ENCODE assay signal across 20 cellular contexts in genomic region chr9:17294822-17295624, GRCh38.
DNase-seq lines count a peak whose midpoint lies in the region; ATAC-seq and TF ChIP-seq lines count a peak whose summit lies in the region.
"Had no signal": no experiment of that assay in that cellular context is flagged by ENCODE, and none has a peak within 500 bp of the region (broad histone marks: within the 10 kb centered on the region; RNA-seq: fewer than 3 reads in every experiment).

No MANE protein-coding gene starts in this region.

- H3K9ac ChIP-seq in H9 (ENCODE audit: extremely low read depth, insufficient read length, low read length) (no peak overlapping the region), endodermal cell (ENCODE audit: extremely low read depth, low read length, poor library complexity, severe bottlenecking) (no peak overlapping the region), neuronal stem cell (ENCODE audit: low read depth, low read length, poor library complexity) (peak overlapping the region; percentile 44)
- H3K9ac ChIP-seq: GM23248 had no signal

- H4K91ac ChIP-seq in H9 (ENCODE audit: insufficient read length, low read depth, low read length) (no peak overlapping the region), neuronal stem cell (ENCODE audit: low read depth, low read length, poor library complexity) (no peak overlapping the region)

- WGBS in H9 (ENCODE audit: extremely low coverage, insufficient read length, low lambda C conversion rate) = no CpG with 5 or more reads among the region's 41 CpGs
- 83 to 96% methylated on average over 5 to 36 of the region's 41 CpGs for WGBS in endodermal cell (ENCODE audit: insufficient coverage in 1 of 2, insufficient read length in 1 of 2), 2 experiments
- no CpG with 5 or more reads among the region's 41 CpGs for WGBS in neuronal stem cell (ENCODE audit: extremely low coverage in 2 of 2, insufficient read length in 2 of 2, insufficient replicate concordance in 1 of 2), 2 donors

- no peak overlapping the region for H3K56ac ChIP-seq in H9 (ENCODE audit: insufficient read length, low read depth, low read length)

- H3K4me3 ChIP-seq in GM23338 (no peak overlapping the region), endodermal cell (ENCODE audit: low read length) (no peak overlapping the region), neuronal stem cell (ENCODE audit: low read length in 2 of 2) (no peak overlapping the region), A673 (ENCODE audit: low read depth, low read length, poor library complexity, severe bottlenecking) (no peak overlapping the region)
- H3K4me3 ChIP-seq: GM23248, HAP-1 had no signal

- no peak overlapping the region for H3T11ph ChIP-seq in H9 (ENCODE audit: low read length)

- H3K4me2 ChIP-seq in GM23338 (no peak overlapping the region), H9 (ENCODE audit: insufficient read depth, insufficient read length, low read length) (no peak overlapping the region), neuronal stem cell (ENCODE audit: insufficient read depth, low read length, poor library complexity, severe bottlenecking) (no peak overlapping the region)

- H2BK120ac ChIP-seq in H9 (ENCODE audit: low read depth, low read length, poor library complexity, severe bottlenecking) (no peak overlapping the region), neuronal stem cell (ENCODE audit: low read depth, low read length) (no peak overlapping the region)

- H3K36me3 Mint-ChIP-seq in GM23338 (ENCODE audit: low read depth) (peaks cover 41% of the 10 kb centered on the region), H9 (ENCODE audit: insufficient read depth in 1 of 3, low read depth in 3 of 3) (peaks cover 21 to 32% (median 30%) of the 10 kb centered on the region in 3 experiments), endodermal cell (ENCODE audit: low read depth) (peaks cover 31% of the 10 kb centered on the region)

- H3K27me3 Mint-ChIP-seq in GM23338 (ENCODE audit: insufficient read depth, low read depth, poor library complexity) (no peaks in the 10 kb centered on the region), H9 (ENCODE audit: low read depth) (no peaks in the 10 kb centered on the region), endodermal cell (ENCODE audit: insufficient read depth) (no peaks in the 10 kb centered on the region)
- H3K27me3 Mint-ChIP-seq: CD4-positive, CD25-positive, alpha-beta regulatory T cell had no signal

- no peak overlapping the region for H2BK20ac ChIP-seq in H9 (ENCODE audit: low read depth, low read length, poor library complexity, severe bottlenecking)

- DNase-seq in GM23338 (ENCODE audit: low spot score) = peak; percentile 3
- DNase-seq in H9 = peak; percentile 28
- peak; percentile 40 for DNase-seq in endodermal cell
- DNase-seq in neuronal stem cell (ENCODE audit: low spot score) = no peak
- no peak for DNase-seq in A673 (ENCODE audit: low spot score)
- no peak for DNase-seq in inferior parietal cortex (ENCODE audit: extremely low spot score)
- no peak for DNase-seq in G401 (ENCODE audit: low spot score)
- DNase-seq: ACHN; BE2C; C1 segment of cervical spinal cord; CD4-positive, CD25-positive, alpha-beta regulatory T cell; CD8-positive, alpha-beta memory T cell; COR-L47; DMS 273 treated with DMSO at 0.1 percent for 48 hours; DMS53; DND-41; EL; GM23248; KG1 had no signal

- intact Hi-C loops in A673 (cut with micrococcal nuclease; ENCODE audit: unreplicated experiment) = no loop called here

- no peak for TF ChIP-seq CTCF in GM23338 (conservative IDR thresholded peaks at IDR 0.05; ENCODE audit: low read depth in 2 of 2)
- TF ChIP-seq CTCF in H9 (conservative IDR thresholded peaks at IDR 0.05) = no peak
- TF ChIP-seq CTCF in endodermal cell (conservative IDR thresholded peaks at IDR 0.05) = no peak
- TF ChIP-seq CTCF in A673 (conservative IDR thresholded peaks at IDR 0.05; ENCODE audit: low read depth, low read length) = no peak

- no peak overlapping the region for H3K4me3 Mint-ChIP-seq in GM23338
- no peak overlapping the region for H3K4me3 Mint-ChIP-seq in H9
- no peak overlapping the region for H3K4me3 Mint-ChIP-seq in endodermal cell
- H3K4me3 Mint-ChIP-seq: CD4-positive, CD25-positive, alpha-beta regulatory T cell; CD8-positive, alpha-beta memory T cell had no signal

- CTCF ChIA-PET in A673 (lab: Charles Lee) = no interaction called here

- H2BK12ac ChIP-seq in H9 (ENCODE audit: insufficient read length, low read depth, low read length) (no peak overlapping the region), neuronal stem cell (ENCODE audit: low read length) (no peak overlapping the region)

- no peaks in the 10 kb centered on the region for H3K23me2 ChIP-seq in H9 (ENCODE audit: insufficient read length, low read depth, low read length, poor library complexity, severe bottlenecking)

- H3K9me3 Mint-ChIP-seq in GM23338 = peaks cover 31% of the 10 kb centered on the region
- peaks cover 20 to 22% of the 10 kb centered on the region in 2 experiments; a peak in 4 of 5 replicates for H3K9me3 Mint-ChIP-seq in H9
- H3K9me3 Mint-ChIP-seq in endodermal cell = peaks cover 30% of the 10 kb centered on the region

- H3K79me1 ChIP-seq in H9 (ENCODE audit: insufficient read depth, low read depth, low read length, poor library complexity, severe bottlenecking) (no peaks in the 10 kb centered on the region), neuronal stem cell (ENCODE audit: low read depth, low read length) (no peaks in the 10 kb centered on the region)

- H3K36me3 ChIP-seq in GM23338 (ENCODE audit: insufficient read depth) = no peaks in the 10 kb centered on the region; the same call in 1 of the 2 replicates
- no peaks in the 10 kb centered on the region for H3K36me3 ChIP-seq in endodermal cell (ENCODE audit: control insufficient read depth, insufficient read depth, low read length)
- H3K36me3 ChIP-seq in neuronal stem cell (replicated peaks in 1 of 2; ENCODE audit: control insufficient read depth in 2 of 2, insufficient read depth in 2 of 2, low read length in 2 of 2) = peaks cover 0 to 2% of the 10 kb centered on the region in 2 donors
- H3K36me3 ChIP-seq in A673 (ENCODE audit: insufficient read depth, low read length, poor library complexity, severe bottlenecking) = no peaks in the 10 kb centered on the region
- H3K36me3 ChIP-seq: HAP-1 had no signal

- peaks cover 15% of the 10 kb centered on the region for H3K4me1 Mint-ChIP-seq in GM23338
- H3K4me1 Mint-ChIP-seq in H9 = peaks cover 6 to 16% of the 10 kb centered on the region in 2 experiments
- H3K4me1 Mint-ChIP-seq in endodermal cell = no peaks in the 10 kb centered on the region
- H3K4me1 Mint-ChIP-seq: CD4-positive, CD25-positive, alpha-beta regulatory T cell; CD8-positive, alpha-beta memory T cell had no signal

- H2AK5ac ChIP-seq in H9 (ENCODE audit: insufficient read length, low read length) (no peak overlapping the region), neuronal stem cell (ENCODE audit: low read depth, low read length) (no peak overlapping the region)

- peaks cover 5% of the 10 kb centered on the region; the same call in 1 of the 2 replicates for H3K9me2 ChIP-seq in GM23338 (ENCODE audit: insufficient read depth)

- H2BK15ac ChIP-seq in H9 (ENCODE audit: low read depth, low read length) = no peak overlapping the region
- no peak overlapping the region for H2BK15ac ChIP-seq in neuronal stem cell (ENCODE audit: low read length)

- no peaks in the 10 kb centered on the region for H3K27me3 ChIP-seq in GM23338 (ENCODE audit: insufficient read depth)
- no peaks in the 10 kb centered on the region for H3K27me3 ChIP-seq in H9 (ENCODE audit: insufficient read depth, low read length)
- no peaks in the 10 kb centered on the region for H3K27me3 ChIP-seq in endodermal cell (ENCODE audit: control insufficient read depth, insufficient read depth, low read length, poor library complexity, severe bottlenecking)
- no peaks in the 10 kb centered on the region for H3K27me3 ChIP-seq in neuronal stem cell (ENCODE audit: control insufficient read depth in 3 of 3, insufficient read depth in 3 of 3, low read depth in 1 of 3, low read length in 3 of 3)
- no peaks in the 10 kb centered on the region for H3K27me3 ChIP-seq in A673 (replicated peaks; ENCODE audit: insufficient read depth, low read depth, low read length, poor library complexity)
- H3K27me3 ChIP-seq: BE2C had no signal

- peak; percentile 47; the same call in 2 of the 3 replicates for ATAC-seq in GM23338

- no peak overlapping the region for H3K27ac ChIP-seq in GM23338 (ENCODE audit: low read depth)
- H3K27ac ChIP-seq in H9 (ENCODE audit: insufficient read length, low read depth, low read length) = no peak overlapping the region
- H3K27ac ChIP-seq in endodermal cell (ENCODE audit: low read depth, low read length) = no peak overlapping the region
- H3K27ac ChIP-seq in neuronal stem cell (replicated peaks; ENCODE audit: low read length) = no peak overlapping the region
- H3K27ac ChIP-seq in A673 (ENCODE audit: low read depth, low read length, poor library complexity, severe bottlenecking) = no peak overlapping the region
- H3K27ac ChIP-seq: GM23248 had no signal

- H3K79me2 ChIP-seq in GM23338 (replicated peaks; ENCODE audit: insufficient read depth) (peaks cover 21% of the 10 kb centered on the region), H9 (ENCODE audit: insufficient read depth, low read length) (no peaks in the 10 kb centered on the region)

- no peak overlapping the region for H2BK5ac ChIP-seq in H9 (ENCODE audit: insufficient read length, low read length)
- no peak overlapping the region for H2BK5ac ChIP-seq in neuronal stem cell (ENCODE audit: low read length)

- H4K20me1 ChIP-seq in GM23338 (replicated peaks; ENCODE audit: insufficient read depth) (no peaks in the 10 kb centered on the region), H9 (ENCODE audit: control insufficient read depth, insufficient read depth, insufficient read length) (no peaks in the 10 kb centered on the region)

- peaks cover 8% of the 10 kb centered on the region; the same call in 1 of the 2 replicates for H3K4me1 ChIP-seq in GM23338 (ENCODE audit: insufficient read depth)
- no peaks in the 10 kb centered on the region for H3K4me1 ChIP-seq in H9 (ENCODE audit: insufficient read depth, low read length)
- no peaks in the 10 kb centered on the region for H3K4me1 ChIP-seq in endodermal cell (ENCODE audit: control insufficient read depth, insufficient read depth, low read length)
- H3K4me1 ChIP-seq in neuronal stem cell (ENCODE audit: control insufficient read depth in 2 of 2, insufficient read depth in 1 of 2, low read depth in 1 of 2, low read length in 2 of 2) = no peaks in the 10 kb centered on the region
- no peaks in the 10 kb centered on the region for H3K4me1 ChIP-seq in A673 (ENCODE audit: insufficient read depth, low read length, poor library complexity, severe bottlenecking)
- H3K4me1 ChIP-seq: BE2C, HAP-1 had no signal

- H3K4ac ChIP-seq in H9 (ENCODE audit: low read depth, low read length) = no peak overlapping the region
- H3K4ac ChIP-seq in neuronal stem cell (ENCODE audit: low read length) = no peak overlapping the region

- H3K23ac ChIP-seq in H9 (ENCODE audit: insufficient read length, low read depth, low read length) (no peak overlapping the region), neuronal stem cell (ENCODE audit: low read depth, low read length, poor library complexity) (no peak overlapping the region)

- H3K18ac ChIP-seq in H9 (ENCODE audit: insufficient read length, low read depth, low read length) = no peak overlapping the region
- H3K18ac ChIP-seq in neuronal stem cell (ENCODE audit: low read length) = peak overlapping the region; percentile 48

- H2AFZ ChIP-seq in GM23338 (no peak overlapping the region), H9 (ENCODE audit: low read length) (no peak overlapping the region), neuronal stem cell (ENCODE audit: low read length) (no peak overlapping the region)
- H2AFZ ChIP-seq: GM23248 had no signal

- no TSS peak for BruUV-seq in A673 (replicated peaks; lab: Mats Ljungman, UMichigan)

- H3K27ac Mint-ChIP-seq in GM23338 (no peak overlapping the region), H9 (no peak overlapping the region; a peak in 1 of 7 replicates), endodermal cell (no peak overlapping the region)
- H3K27ac Mint-ChIP-seq: CD4-positive, CD25-positive, alpha-beta regulatory T cell; CD8-positive, alpha-beta memory T cell had no signal

- H4K5ac ChIP-seq in H9 (ENCODE audit: insufficient read length, low read depth, low read length) = no peak overlapping the region

- POLR2A ChIA-PET in A673 (lab: Charles Lee; ENCODE audit: low non-redundant PET) = no interaction called here

- in situ Hi-C loops in G401 (cut with HindIII; ENCODE audit: low sequenced_read_pairs) = no loop called here

- no peaks in the 10 kb centered on the region for H3K9me3 ChIP-seq in H9 (ENCODE audit: control insufficient read depth, low read depth, low read length)
- no peaks in the 10 kb centered on the region for H3K9me3 ChIP-seq in endodermal cell (ENCODE audit: control insufficient read depth, low read length)
- H3K9me3 ChIP-seq in neuronal stem cell (replicated peaks in 1 of 2; ENCODE audit: control insufficient read depth in 2 of 2, insufficient read depth in 1 of 2, low read depth in 1 of 2, low read length in 2 of 2) = no peaks in the 10 kb centered on the region
- no peaks in the 10 kb centered on the region for H3K9me3 ChIP-seq in A673 (ENCODE audit: low read depth, low read length, poor library complexity, severe bottlenecking)
- H3K9me3 ChIP-seq: BE2C, HAP-1 had no signal

- no peak overlapping the region for H4K8ac ChIP-seq in H9 (replicated peaks; ENCODE audit: insufficient read length, low read depth, low read length)
- no peak overlapping the region for H4K8ac ChIP-seq in neuronal stem cell (ENCODE audit: low read depth, low read length)

- no peak overlapping the region for H3K14ac ChIP-seq in H9 (ENCODE audit: insufficient read depth, low read length)
- no peak overlapping the region for H3K14ac ChIP-seq in neuronal stem cell (ENCODE audit: low read length)

- no peaks in the 10 kb centered on the region for H3F3A ChIP-seq in GM23338 (replicated peaks; ENCODE audit: low read depth)

Comparison
In these comparisons a context has a peak if more than half of its experiments do, and no peak if none do; other contexts are left out.
1. DNase-seq: peak in GM23338 (single experiment), H9 (single experiment) and endodermal cell (single experiment); none in neuronal stem cell (single experiment), A673 (single experiment), inferior parietal cortex (single experiment) and G401 (single experiment).